10 cellular contexts compared by ENCODE assay signal in genomic region chr11:75558939-75559843, GRCh38. TPM values are rescaled to one million over a fixed set of nuclear protein-coding genes. Genes with fewer than 3 reads are reported as not detected.
DNase-seq lines count a peak whose midpoint lies in the region; ATAC-seq and TF ChIP-seq lines count a peak whose summit lies in the region.
"Had no signal": no experiment of that assay in that cellular context is flagged by ENCODE, and none has a peak within 500 bp of the region (broad histone marks: within the 10 kb centered on the region; RNA-seq: fewer than 3 reads in every experiment).

No MANE protein-coding gene starts in this region.

- CTCF ChIA-PET in activated naive CD4-positive, alpha-beta T cell treated with anti-CD3 and anti-CD28 coated beads for 36 hours (lab: Charles Lee), result interaction anchor here (0.6 to 1.5 kb wide), 5 partner anchors 10 to 171 kb away, joined by 3 to 10 read pairs (median 4); no protein-coding TSS in a partner anchor

- H3K27me3 Mint-ChIP-seq in activated naive CD4-positive, alpha-beta T cell treated with anti-CD3 and anti-CD28 coated beads for 36 hours (ENCODE audit: low read depth), result no peaks in the 10 kb centered on the region
- peaks cover 21% of the 10 kb centered on the region for H3K27me3 Mint-ChIP-seq in endothelial cell (ENCODE audit: unreplicated experiment)

- H3K9me3 Mint-ChIP-seq in activated naive CD4-positive, alpha-beta T cell treated with anti-CD3 and anti-CD28 coated beads, Interleukin-2, amount 50 U/mL, for 72 hours, result no peaks in the 10 kb centered on the region
- H3K9me3 Mint-ChIP-seq in activated naive CD4-positive, alpha-beta T cell treated with anti-CD3 and anti-CD28 coated beads for 36 hours, result no peaks in the 10 kb centered on the region
- no peaks in the 10 kb centered on the region for H3K9me3 Mint-ChIP-seq in endothelial cell (ENCODE audit: unreplicated experiment)

- ATAC-seq in activated naive CD4-positive, alpha-beta T cell treated with anti-CD3 and anti-CD28 coated beads, Interleukin-2, amount 50 U/mL, for 72 hours, result no peak
- ATAC-seq in GM19328 (IDR thresholded peaks at IDR 0.05; ENCODE audit: unreplicated experiment) (no peak), GM18519 (IDR thresholded peaks at IDR 0.05; ENCODE audit: low FRiP score, unreplicated experiment) (no peak)

- TF ChIP-seq CTCF in endothelial cell (IDR thresholded peaks at IDR 0.05; ENCODE audit: unreplicated experiment), result no peak

- peaks cover 0 to 8% of the 10 kb centered on the region in 2 donors for H3K36me3 Mint-ChIP-seq in activated naive CD4-positive, alpha-beta T cell treated with anti-CD3 and anti-CD28 coated beads, Interleukin-2, amount 50 U/mL, for 72 hours
- H3K36me3 Mint-ChIP-seq in activated naive CD4-positive, alpha-beta T cell treated with anti-CD3 and anti-CD28 coated beads for 36 hours (ENCODE audit: low read depth), result peaks cover 2% of the 10 kb centered on the region
- no peaks in the 10 kb centered on the region for H3K36me3 Mint-ChIP-seq in endothelial cell (ENCODE audit: low read depth, unreplicated experiment)

- H3K4me3 Mint-ChIP-seq in activated naive CD4-positive, alpha-beta T cell treated with anti-CD3 and anti-CD28 coated beads for 36 hours, result no peak overlapping the region
- no peak overlapping the region for H3K4me3 Mint-ChIP-seq in endothelial cell (ENCODE audit: unreplicated experiment)

- peak overlapping the region; percentile 25 to 29 for H3K27ac Mint-ChIP-seq in activated naive CD4-positive, alpha-beta T cell treated with anti-CD3 and anti-CD28 coated beads, Interleukin-2, amount 50 U/mL, for 72 hours
- H3K27ac Mint-ChIP-seq in activated naive CD4-positive, alpha-beta T cell treated with anti-CD3 and anti-CD28 coated beads for 36 hours, result no peak overlapping the region
- H3K27ac Mint-ChIP-seq in endothelial cell (ENCODE audit: unreplicated experiment), result peak overlapping the region; percentile 65

- H3K4me1 Mint-ChIP-seq in activated naive CD4-positive, alpha-beta T cell treated with anti-CD3 and anti-CD28 coated beads for 36 hours (ENCODE audit: low read depth), result peaks cover 14% of the 10 kb centered on the region
- peaks cover 48% of the 10 kb centered on the region for H3K4me1 Mint-ChIP-seq in endothelial cell (ENCODE audit: unreplicated experiment)

- intact Hi-C loops in activated naive CD4-positive, alpha-beta T cell treated with anti-CD3 and anti-CD28 coated beads for 36 hours (cut with micrococcal nuclease), result no loop called here

- no peak for DNase-seq in activated naive CD4-positive, alpha-beta T cell treated with anti-CD3 and anti-CD28 coated beads, Interleukin-2, amount 50 U/mL, for 72 hours (ENCODE audit: low spot score in 2 of 2)
- no peak for DNase-seq in activated naive CD4-positive, alpha-beta T cell treated with anti-CD3 and anti-CD28 coated beads for 36 hours
- peak; percentile 42 for DNase-seq in endothelial cell (ENCODE audit: low spot score)
- DNase-seq in myocyte (ENCODE audit: low read depth), result peak; percentile 77
- DNase-seq in GM19240 (ENCODE audit: insufficient read length, low spot score), result no peak
- DNase-seq in foreskin melanocyte, result no peak
- DNase-seq: AML-193, NCI-H69 had no signal

RNA-seq across cellular contexts. Expression of gene SERPINH1, which starts 2.9 kb away (rescaled TPM):
- 10 to 100 TPM in 1 of 2 donors, 1 to 10 TPM in 1; 8.2 to 24.5 TPM for total RNA-seq in activated naive CD4-positive, alpha-beta T cell treated with anti-CD3 and anti-CD28 coated beads, Interleukin-2, amount 50 U/mL, for 72 hours
- 10 to 100 TPM; 13.9 to 15.4 TPM for total RNA-seq in activated naive CD4-positive, alpha-beta T cell treated with anti-CD3 and anti-CD28 coated beads for 36 hours
- 449 TPM for total RNA-seq in endothelial cell (ENCODE audit: unreplicated experiment)
- total RNA-seq in myocyte, result 902 and 923 TPM in 2 replicates
- polyA plus RNA-seq in myocyte (2012), result 932 TPM

RNA-seq across cellular contexts. Expression of gene GDPD5, which starts 33.5 kb away (rescaled TPM):
- total RNA-seq in activated naive CD4-positive, alpha-beta T cell treated with anti-CD3 and anti-CD28 coated beads, Interleukin-2, amount 50 U/mL, for 72 hours, result 10 to 100 TPM; 13.4 to 22.7 TPM
- total RNA-seq in activated naive CD4-positive, alpha-beta T cell treated with anti-CD3 and anti-CD28 coated beads for 36 hours, result 10 to 100 TPM; 13.3 to 13.5 TPM
- total RNA-seq in endothelial cell (ENCODE audit: unreplicated experiment), result 674 TPM
- 16.1 and 18.3 TPM in 2 replicates for total RNA-seq in myocyte
- polyA plus RNA-seq in myocyte (2012), result 50.3 TPM

Comparison
In these comparisons a context has a peak if more than half of its experiments do, and no peak if none do; other contexts are left out.
1. DNase-seq: peak in endothelial cell (single experiment) and myocyte (single experiment); none in activated naive CD4-positive, alpha-beta T cell treated with anti-CD3 and anti-CD28 coated beads, Interleukin-2, amount 50 U/mL, for 72 hours (0 of 2), activated naive CD4-positive, alpha-beta T cell treated with anti-CD3 and anti-CD28 coated beads for 36 hours (single experiment), GM19240 (single experiment) and foreskin melanocyte (single experiment).
2. RNA of gene SERPINH1, which starts 2.9 kb away (total RNA-seq): 902 to 923 TPM in myocyte and 449 TPM in endothelial cell (single experiment); 8.2 to 24.5 TPM in activated naive CD4-positive, alpha-beta T cell treated with anti-CD3 and anti-CD28 coated beads, Interleukin-2, amount 50 U/mL, for 72 hours and 13.9 to 15.4 TPM in activated naive CD4-positive, alpha-beta T cell treated with anti-CD3 and anti-CD28 coated beads for 36 hours; every median in the first group is over 10 times any median in the second.
3. RNA of gene GDPD5, which starts 33.5 kb away (total RNA-seq): 674 TPM in endothelial cell (single experiment); 13.4 to 22.7 TPM in activated naive CD4-positive, alpha-beta T cell treated with anti-CD3 and anti-CD28 coated beads, Interleukin-2, amount 50 U/mL, for 72 hours, 16.1 to 18.3 TPM in myocyte and 13.3 to 13.5 TPM in activated naive CD4-positive, alpha-beta T cell treated with anti-CD3 and anti-CD28 coated beads for 36 hours; every median in the first group is over 10 times any median in the second.